ENCODE assay signal across 8 cellular contexts in the genomic region with DNA sequence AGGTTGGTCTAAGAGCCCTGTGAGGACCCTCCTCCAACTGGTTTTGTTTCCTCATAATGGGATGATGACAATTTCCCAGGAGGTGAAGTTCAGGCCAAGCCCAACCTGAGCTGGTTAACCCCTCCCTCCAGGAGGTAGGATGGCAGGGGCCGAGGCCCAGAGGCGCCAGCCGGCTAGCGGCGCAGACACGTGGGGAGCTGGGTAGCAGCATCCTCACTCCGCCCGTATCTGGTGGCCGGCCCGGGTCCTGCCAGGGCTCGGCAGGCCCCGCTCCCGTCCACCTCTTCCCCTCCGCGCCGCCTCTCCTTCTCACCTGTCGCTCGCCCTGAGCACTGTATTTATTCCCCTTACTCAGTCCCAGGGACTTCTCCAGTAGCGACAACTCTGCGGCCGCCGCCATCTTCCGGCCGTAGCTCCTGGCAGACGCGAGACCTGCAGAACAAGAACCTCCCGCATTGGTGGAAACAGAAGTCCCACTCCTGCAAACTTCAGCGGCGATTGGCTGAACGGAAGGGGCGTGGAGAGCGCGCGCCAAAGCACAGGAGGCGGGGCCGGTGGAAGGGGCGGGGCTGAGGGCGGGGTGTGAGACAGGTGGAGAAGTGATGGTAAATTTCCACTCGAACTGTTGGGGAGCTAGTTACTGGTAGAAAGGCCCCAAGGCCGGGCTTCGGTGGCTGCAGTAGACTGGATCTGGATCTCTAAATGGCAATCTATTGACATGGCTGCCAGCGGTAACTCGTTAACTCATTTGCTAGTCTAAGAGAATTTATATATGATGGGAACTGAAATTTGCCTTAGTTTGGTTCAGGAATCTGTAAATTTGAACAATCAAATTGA. TPM values are rescaled to one million over a fixed set of nuclear protein-coding genes. Genes with fewer than 3 reads are reported as not detected.
DNase-seq lines count a peak whose midpoint lies in the region; ATAC-seq and TF ChIP-seq lines count a peak whose summit lies in the region.

A gene (minus strand): TSS at position 427 of the 837 bp plus-strand sequence. CDS start 27 bp downstream, at position 400.

- ATAC-seq in GM18511 (IDR thresholded peaks at IDR 0.05; ENCODE audit: unreplicated experiment), result peak; percentile 99
- peak; percentile 99 for ATAC-seq in HG03025 (IDR thresholded peaks at IDR 0.05; ENCODE audit: low FRiP score, unreplicated experiment)
- ATAC-seq in aorta (ENCODE audit: low FRiP score), result peak; percentile 98

- in situ Hi-C loops in astrocyte of the cerebellum (cut with HindIII; ENCODE audit: low sequenced_read_pairs), result no loop called here

- H3K36me3 ChIP-seq in hepatocyte (replicated peaks; ENCODE audit: insufficient read depth, low read depth) (no peaks in the 10 kb centered on the region), aorta (ENCODE audit: control insufficient read depth in 1 of 2, insufficient read depth in 2 of 2, low read length in 1 of 2) (no peaks in the 10 kb centered on the region)

- intact Hi-C loops in aorta (cut with DNase I), result loop anchor here in 1 of 2 donors (5.0 kb wide), 1 partner anchor 40 kb away; a partner anchor contains a TSS

- peaks cover 44% of the 10 kb centered on the region for H3K79me2 ChIP-seq in hepatocyte

- DNase-seq in NCI-H2029 treated with DMSO at 0.1 percent for 48 hours (lab: John Stamatoyannopoulos, UW) (peak; percentile 99), T-helper 22 cell (ENCODE audit: low read depth) (peak; percentile 92), astrocyte of the cerebellum (ENCODE audit: low read depth) (peak; percentile 86), hepatocyte (ENCODE audit: low spot score) (peak; percentile 97), renal cortical epithelial cell (ENCODE audit: low read depth) (peak; percentile 93), aorta (peak; percentile 95 to 98)

- 2% methylated on average over 38 of the region's 43 CpGs for WGBS in hepatocyte (ENCODE audit: low lambda C conversion rate, missing lambda C conversion rate)
- 0 to 1% methylated on average over 43 of the region's 43 CpGs for WGBS in aorta, 2 donors

- peak within 1 kb of the TSS; percentile 94 for H3K4me3 ChIP-seq in astrocyte of the cerebellum (ENCODE audit: low read depth, low read length)
- peak within 1 kb of the TSS; percentile 70 for H3K4me3 ChIP-seq in hepatocyte
- H3K4me3 ChIP-seq in aorta (ENCODE audit: low read length in 2 of 2), result peak within 1 kb of the TSS; percentile 51 to 83

- H3K27ac ChIP-seq in hepatocyte (peak within 1 kb of the TSS; percentile 69), aorta (ENCODE audit: low read depth in 1 of 2, low read length in 2 of 2) (peak within 1 kb of the TSS in 1 of 2 donors; percentile 31)

- no peak for TF ChIP-seq CTCF in astrocyte of the cerebellum (IDR thresholded peaks at IDR 0.05; ENCODE audit: low read depth, low read length, missing control alignments)
- TF ChIP-seq CTCF in hepatocyte (IDR thresholded peaks at IDR 0.05; ENCODE audit: poor library complexity), result no peak

- H3K4me1 ChIP-seq in hepatocyte (ENCODE audit: insufficient read depth) (peaks cover 5% of the 10 kb centered on the region), aorta (ENCODE audit: control insufficient read depth in 1 of 2, insufficient read depth in 2 of 2, low read length in 2 of 2) (peaks cover 0 to 2% of the 10 kb centered on the region in 2 donors)

- peak within 1 kb of the TSS; percentile 87 for H3K4me2 ChIP-seq in hepatocyte

- no peaks in the 10 kb centered on the region for H3K9me3 ChIP-seq in hepatocyte (ENCODE audit: low read depth)
- no peaks in the 10 kb centered on the region for H3K9me3 ChIP-seq in aorta (ENCODE audit: control insufficient read depth, low read length)

- H3K9me2 ChIP-seq in hepatocyte (replicated peaks; ENCODE audit: insufficient read depth), result no peaks in the 10 kb centered on the region

- no peaks in the 10 kb centered on the region for H3K27me3 ChIP-seq in hepatocyte
- H3K27me3 ChIP-seq in aorta (ENCODE audit: control insufficient read depth in 1 of 2, insufficient read depth in 2 of 2, low read length in 1 of 2), result no peaks in the 10 kb centered on the region

- no peaks in the 10 kb centered on the region for H4K20me1 ChIP-seq in hepatocyte (ENCODE audit: insufficient read depth, poor library complexity, severe bottlenecking)

- peak within 1 kb of the TSS; percentile 79 for H2AFZ ChIP-seq in hepatocyte

RNA-seq across cellular contexts. Expression of the gene that starts here (rescaled TPM):
- total RNA-seq in hepatocyte, result 36.5 and 47.8 TPM in 2 replicates
- polyA plus RNA-seq in hepatocyte, result 54.9 and 63.4 TPM in 2 replicates
- total RNA-seq in renal cortical epithelial cell, result 96.9 and 124 TPM in 2 replicates
- 10 to 100 TPM; 17.1 to 17.9 TPM for total RNA-seq in aorta
- 10 to 100 TPM; 23.2 to 39.3 TPM for polyA plus RNA-seq in aorta
